8 cellular contexts compared by ENCODE assay signal in genomic region chr12:123231931-123232330, GRCh38. TPM values are rescaled to one million over a fixed set of nuclear protein-coding genes. Genes with fewer than 3 reads are reported as not detected.
DNase-seq lines count a peak whose midpoint lies in the region; ATAC-seq, FAIRE-seq and TF ChIP-seq lines count a peak whose summit lies in the region.

No MANE protein-coding gene starts in this region.

- CTCF ChIA-PET in OCI-LY7 (lab: Charles Lee; ENCODE audit: unreplicated experiment) = interaction anchor here (0.6 to 1.5 kb wide), 2 partner anchors 31 to 438 kb away, joined by 3 read pairs; no protein-coding TSS in a partner anchor

- H3K4me1 ChIP-seq in OCI-LY7 (ENCODE audit: insufficient read depth, low read length, poor library complexity, severe bottlenecking) = peaks cover 46% of the 10 kb centered on the region

- H3K9me3 ChIP-seq in OCI-LY7 (ENCODE audit: low read length) = no peaks in the 10 kb centered on the region

- H3K9me2 ChIP-seq in OCI-LY7 (ENCODE audit: insufficient read depth, low read length) = no peaks in the 10 kb centered on the region

- H3K4me3 ChIP-seq in OCI-LY7 (ENCODE audit: low read depth, low read length, poor library complexity, severe bottlenecking) = peak overlapping the region; percentile 94
- peak overlapping the region; percentile 95 for H3K4me3 ChIP-seq in retinal pigment epithelial cell (ENCODE audit: low read length)

- peak overlapping the region; percentile 58 for H3K27ac ChIP-seq in OCI-LY7 (ENCODE audit: low read depth, low read length, poor library complexity, severe bottlenecking)

- BruUV-seq in OCI-LY7 (replicated peaks; lab: Mats Ljungman, UMichigan) = no TSS peak

- H3K36me3 ChIP-seq in OCI-LY7 (ENCODE audit: insufficient read depth, low read length) = peaks cover 57% of the 10 kb centered on the region

- intact Hi-C loops in OCI-LY7 (cut with micrococcal nuclease; ENCODE audit: unreplicated experiment) = loop anchor here (2.0 to 10.0 kb wide), 2 partner anchors 257 to 347 kb away; partner anchors contain the start of gene OGFOD2

- POLR2A ChIA-PET in OCI-LY7 (lab: Charles Lee) = interaction anchor here (0.5 to 2.9 kb wide), 25 partner anchors 9 to 481 kb away, joined by 3 to 17 read pairs (median 4); partner anchors contain the start of genes KMT5A, OGFOD2, SBNO1 and SNRNP35

- no peaks in the 10 kb centered on the region for H4K20me1 ChIP-seq in OCI-LY7 (ENCODE audit: insufficient read depth, low read length)

- no peak for TF ChIP-seq POLR2A in erythroblast (IDR thresholded peaks at IDR 0.05; ENCODE audit: low read length)

- no peak for ATAC-seq in HG03432 (IDR thresholded peaks at IDR 0.05; ENCODE audit: unreplicated experiment)

- TF ChIP-seq CTCF in OCI-LY7 (conservative IDR thresholded peaks at IDR 0.05; ENCODE audit: low read length) (no peak), retinal pigment epithelial cell (conservative IDR thresholded peaks at IDR 0.05; ENCODE audit: low read depth, low read length) (no peak)

- no peak for FAIRE-seq in urothelium cell line (lab: Jason Lieb, UNC)

- H3K79me2 ChIP-seq in OCI-LY7 (ENCODE audit: insufficient read depth, low read depth, low read length) = peaks cover 89% of the 10 kb centered on the region

- peak overlapping the region; percentile 81; the same call in 1 of the 2 replicates for H2AFZ ChIP-seq in OCI-LY7 (ENCODE audit: low read length)

- DNase-seq in DMS79 treated with DMSO at 0.1 percent for 48 hours (lab: John Stamatoyannopoulos, UW) = peak; percentile 27
- no peak for DNase-seq in DMS79 (lab: John Stamatoyannopoulos, UW)
- peak; percentile 14 for DNase-seq in OCI-LY7 (ENCODE audit: low spot score)
- DNase-seq in erythroblast (lab: John Stamatoyannopoulos, UW) = peak; percentile 12 to 44
- no peak for DNase-seq in retinal pigment epithelial cell (ENCODE audit: low read depth)
- DNase-seq in DMS53 (lab: John Stamatoyannopoulos, UW) = no peak
- DNase-seq in urothelium cell line (ENCODE audit: low spot score) = no peak

- H3K4me2 ChIP-seq in OCI-LY7 (ENCODE audit: low read length) = peak overlapping the region; percentile 79

RNA-seq across cellular contexts. Expression of gene MPHOSPH9, which starts 1.0 kb away (rescaled TPM):
- 136 and 166 TPM in 2 replicates for total RNA-seq in OCI-LY7 (2014; rRNA removed; shearing (Covaris generic))
- total RNA-seq in OCI-LY7 (2022) = 88.3 and 102 TPM in 2 replicates

RNA-seq across cellular contexts. Expression of gene MTRFR, which starts 1.3 kb away (rescaled TPM):
- 30.1 and 35.5 TPM in 2 replicates for total RNA-seq in OCI-LY7 (2014; rRNA removed; shearing (Covaris generic))
- 32.8 and 34.4 TPM in 2 replicates for total RNA-seq in OCI-LY7 (2022)

RNA-seq across cellular contexts. Expression of gene CDK2AP1, which starts 39.7 kb away (rescaled TPM):
- total RNA-seq in OCI-LY7 (2014; rRNA removed; shearing (Covaris generic)) = 50.7 and 65.2 TPM in 2 replicates
- 56.3 and 57.3 TPM in 2 replicates for total RNA-seq in OCI-LY7 (2022)

Comparison
In these comparisons a context has a peak if more than half of its experiments do, and no peak if none do; other contexts are left out.
1. DNase-seq: peak in DMS79 treated with DMSO at 0.1 percent for 48 hours (single experiment), OCI-LY7 (single experiment) and erythroblast (2 of 2); none in DMS79 (single experiment), retinal pigment epithelial cell (single experiment), DMS53 (single experiment) and urothelium cell line (single experiment).